In genomic region chrX:13167444-13168207, GRCh38 we compare ENCODE assay signal across 8 cellular contexts.
DNase-seq lines count a peak whose midpoint lies in the region; ATAC-seq and TF ChIP-seq lines count a peak whose summit lies in the region.

No MANE protein-coding gene starts in this region.

- no peak overlapping the region for H3K4me3 ChIP-seq in SJSA1
- H3K4me3 ChIP-seq in psoas muscle = no peak overlapping the region

- H3K9me3 ChIP-seq in SJSA1 (replicated peaks) (no peaks in the 10 kb centered on the region), psoas muscle (no peaks in the 10 kb centered on the region)

- WGBS in psoas muscle, 3 donors = 36 to 51% (median 39%) methylated on average over 9 of the region's 9 CpGs

- H3K27me3 ChIP-seq in SJSA1 (replicated peaks) = no peaks in the 10 kb centered on the region
- no peaks in the 10 kb centered on the region for H3K27me3 ChIP-seq in psoas muscle (ENCODE audit: insufficient read depth in 3 of 3, low read length in 2 of 3)

- no peak overlapping the region for H3K4me3 Mint-ChIP-seq in glutamatergic neuron (ENCODE audit: unreplicated experiment)

- H3K27ac ChIP-seq in SJSA1 (peak overlapping the region; percentile 61), psoas muscle (peak overlapping the region; percentile 48)

- H3K36me3 Mint-ChIP-seq in glutamatergic neuron (ENCODE audit: unreplicated experiment) = no peaks in the 10 kb centered on the region

- peaks cover 3% of the 10 kb centered on the region for H3K4me1 Mint-ChIP-seq in glutamatergic neuron (ENCODE audit: low read depth, unreplicated experiment)

- H3K36me3 ChIP-seq in SJSA1 (no peaks in the 10 kb centered on the region), psoas muscle (ENCODE audit: insufficient read depth in 1 of 2, low read depth in 1 of 2) (no peaks in the 10 kb centered on the region)

- peaks cover 11% of the 10 kb centered on the region for H3K4me1 ChIP-seq in SJSA1 (replicated peaks)
- no peaks in the 10 kb centered on the region for H3K4me1 ChIP-seq in psoas muscle

- H3K27me3 Mint-ChIP-seq in glutamatergic neuron (ENCODE audit: unreplicated experiment) = no peaks in the 10 kb centered on the region

- ATAC-seq in esophagus mucosa (peak; percentile 63), psoas muscle (peak in 2 of 4 donors; percentile 43 to 54), HG03175 (IDR thresholded peaks at IDR 0.05; ENCODE audit: unreplicated experiment) (no peak)

- peaks cover 3% of the 10 kb centered on the region for H3K9me3 Mint-ChIP-seq in glutamatergic neuron (ENCODE audit: unreplicated experiment)

- TF ChIP-seq CTCF in GM13976 (IDR thresholded peaks at IDR 0.05; ENCODE audit: borderline replicate concordance, control extremely low read depth, extremely low read depth, insufficient read depth, missing control alignments) (no peak), psoas muscle (IDR thresholded peaks at IDR 0.05) (no peak), glutamatergic neuron (IDR thresholded peaks at IDR 0.05; ENCODE audit: partially characterized antibody, unreplicated experiment) (no peak)

- intact Hi-C loops in psoas muscle (cut with DNase I) = no loop called here

- in situ Hi-C loops in GM13976 (cut with MboI; ENCODE audit: low sequenced_read_pairs, unreplicated experiment) = no loop called here

- no peak overlapping the region for H3K27ac Mint-ChIP-seq in glutamatergic neuron (ENCODE audit: unreplicated experiment)

- DNase-seq in GM13976 (ENCODE audit: low spot score) (peak; percentile 7), SJSA1 (ENCODE audit: low read depth in 1 of 2, low spot score in 2 of 2) (peak in 1 of 2 experiments; percentile 12), psoas muscle (no peak), glutamatergic neuron (no peak), DMS153 treated with DMSO at 0.1 percent for 48 hours (lab: John Stamatoyannopoulos, UW; ENCODE audit: unreplicated experiment) (no peak), NCI-H510A treated with DMSO at 0.1 percent for 48 hours (lab: John Stamatoyannopoulos, UW) (no peak)
